ENCODE assay signal across 12 cellular contexts in genomic region chr19:7224205-7224833, GRCh38.
DNase-seq lines count a peak whose midpoint lies in the region; ATAC-seq and TF ChIP-seq lines count a peak whose summit lies in the region.
"Had no signal": no experiment of that assay in that cellular context is flagged by ENCODE, and none has a peak within 500 bp of the region (broad histone marks: within the 10 kb centered on the region; RNA-seq: fewer than 3 reads in every experiment).

No MANE protein-coding gene starts in this region.

- H3K9ac ChIP-seq in H9 (ENCODE audit: extremely low read depth, insufficient read length, low read length), result no peak overlapping the region
- no peak overlapping the region for H3K9ac ChIP-seq in liver (ENCODE audit: low read depth in 1 of 2, low read length in 2 of 2)

- H4K8ac ChIP-seq in H9 (replicated peaks; ENCODE audit: insufficient read length, low read depth, low read length), result no peak overlapping the region

- H3K79me2 ChIP-seq in H9 (ENCODE audit: insufficient read depth, low read length), result no peaks in the 10 kb centered on the region; the same call in 1 of the 2 replicates

- no peak overlapping the region for H3K56ac ChIP-seq in H9 (ENCODE audit: insufficient read length, low read depth, low read length)

- peaks cover 3% of the 10 kb centered on the region for H3K79me1 ChIP-seq in H9 (ENCODE audit: insufficient read depth, low read depth, low read length, poor library complexity, severe bottlenecking)

- no peak overlapping the region for H3K4me2 ChIP-seq in H9 (ENCODE audit: insufficient read depth, insufficient read length, low read length)

- no peak overlapping the region for H3K27ac ChIP-seq in H9 (ENCODE audit: insufficient read length, low read depth, low read length)
- H3K27ac ChIP-seq in liver (ENCODE audit: low read depth in 1 of 2, low read length in 2 of 2), result peak overlapping the region; percentile 39 to 63
- H3K27ac ChIP-seq: cardiac muscle cell had no signal

- H4K5ac ChIP-seq in H9 (ENCODE audit: insufficient read length, low read depth, low read length), result no peak overlapping the region

- no peaks in the 10 kb centered on the region for H3K9me3 Mint-ChIP-seq in H9
- peaks cover 4 to 5% of the 10 kb centered on the region in 2 donors for H3K9me3 Mint-ChIP-seq in stimulated activated naive B cell treated with anti-CD40 and anti-IgM and Interleukin-4, amounts not matched to agents 10 μg/mL and 1 μg/mL and 100 μg/mL, for 72 hours

- H3K4ac ChIP-seq in H9 (ENCODE audit: low read depth, low read length), result no peak overlapping the region

- H3K36me3 ChIP-seq in liver (ENCODE audit: control insufficient read depth in 4 of 4, insufficient read depth in 3 of 4, low read depth in 1 of 4, low read length in 3 of 4), result no peaks in the 10 kb centered on the region
- H3K36me3 ChIP-seq: cardiac muscle cell had no signal

- no peak for TF ChIP-seq CTCF in H9 (conservative IDR thresholded peaks at IDR 0.05)
- no peak for TF ChIP-seq CTCF in choroid plexus epithelial cell (conservative IDR thresholded peaks at IDR 0.05; ENCODE audit: low read depth, low read length)
- no peak for TF ChIP-seq CTCF in liver (IDR thresholded peaks at IDR 0.05; ENCODE audit: low read depth, low read length, missing input control)

- peak in 1 of 2 donors; percentile 46 for TF ChIP-seq RAD21 in liver (IDR thresholded peaks at IDR 0.05)

- H3K27me3 ChIP-seq in H9 (ENCODE audit: insufficient read depth, low read length) (no peaks in the 10 kb centered on the region), liver (ENCODE audit: control insufficient read depth in 4 of 4, insufficient read depth in 4 of 4, low read length in 3 of 4) (no peaks in the 10 kb centered on the region)
- H3K27me3 ChIP-seq: cardiac muscle cell had no signal

- no peak overlapping the region for H2AK5ac ChIP-seq in H9 (ENCODE audit: insufficient read length, low read length)

- H3T11ph ChIP-seq in H9 (ENCODE audit: low read length), result no peak overlapping the region

- H3K4me1 ChIP-seq in H9 (ENCODE audit: insufficient read depth, low read length) (no peaks in the 10 kb centered on the region), liver (ENCODE audit: control insufficient read depth in 4 of 4, insufficient read depth in 4 of 4, low read length in 3 of 4) (peaks cover 3 to 23% (median 16%) of the 10 kb centered on the region in 4 donors)

- H3K4me1 Mint-ChIP-seq in H9, result peaks cover 15 to 23% of the 10 kb centered on the region in 2 experiments
- H3K4me1 Mint-ChIP-seq in stimulated activated naive B cell treated with anti-CD40 and anti-IgM and Interleukin-4, amounts not matched to agents 10 μg/mL and 1 μg/mL and 100 μg/mL, for 72 hours, result peaks cover 0 to 9% of the 10 kb centered on the region in 2 donors

- no peak overlapping the region for H2AFZ ChIP-seq in H9 (ENCODE audit: low read length)

- no peaks in the 10 kb centered on the region; a peak in 2 of 7 replicates for H3K36me3 Mint-ChIP-seq in H9 (ENCODE audit: insufficient read depth in 1 of 3, low read depth in 3 of 3)
- H3K36me3 Mint-ChIP-seq in stimulated activated naive B cell treated with anti-CD40 and anti-IgM and Interleukin-4, amounts not matched to agents 10 μg/mL and 1 μg/mL and 100 μg/mL, for 72 hours, result no peaks in the 10 kb centered on the region

- no peak overlapping the region for H2BK20ac ChIP-seq in H9 (ENCODE audit: low read depth, low read length, poor library complexity, severe bottlenecking)

- no peak overlapping the region for H2BK5ac ChIP-seq in H9 (ENCODE audit: insufficient read length, low read length)

- H2BK15ac ChIP-seq in H9 (ENCODE audit: low read depth, low read length), result no peak overlapping the region

- no peak overlapping the region for H3K4me3 Mint-ChIP-seq in H9
- no peak overlapping the region for H3K4me3 Mint-ChIP-seq in stimulated activated naive B cell treated with anti-CD40 and anti-IgM and Interleukin-4, amounts not matched to agents 10 μg/mL and 1 μg/mL and 100 μg/mL, for 72 hours

- no peak overlapping the region for H3K18ac ChIP-seq in H9 (ENCODE audit: insufficient read length, low read depth, low read length)

- no peak overlapping the region for H4K91ac ChIP-seq in H9 (ENCODE audit: insufficient read length, low read depth, low read length)

- H2BK12ac ChIP-seq in H9 (ENCODE audit: insufficient read length, low read depth, low read length), result no peak overlapping the region

- H3K23ac ChIP-seq in H9 (ENCODE audit: insufficient read length, low read depth, low read length), result no peak overlapping the region

- 0 out of 2 replicates have a peak overlapping the region, but pooled peaks have one; percentile 1 for H3K14ac ChIP-seq in H9 (ENCODE audit: insufficient read depth, low read length)

- H3K4me3 ChIP-seq in choroid plexus epithelial cell (ENCODE audit: low read depth, low read length) (no peak overlapping the region), liver (ENCODE audit: low read depth in 1 of 3, low read length in 3 of 3) (no peak overlapping the region)
- H3K4me3 ChIP-seq: cardiac muscle cell had no signal

- H3K23me2 ChIP-seq in H9 (ENCODE audit: insufficient read length, low read depth, low read length, poor library complexity, severe bottlenecking), result no peaks in the 10 kb centered on the region

- peak overlapping the region in 2 of 3 experiments; percentile 85 to 93; a peak in 2 of 7 replicates for H3K27ac Mint-ChIP-seq in H9
- H3K27ac Mint-ChIP-seq in stimulated activated naive B cell treated with anti-CD40 and anti-IgM and Interleukin-4, amounts not matched to agents 10 μg/mL and 1 μg/mL and 100 μg/mL, for 72 hours, result peak overlapping the region; percentile 43

- no peaks in the 10 kb centered on the region for H4K20me1 ChIP-seq in H9 (ENCODE audit: control insufficient read depth, insufficient read depth, insufficient read length)

- WGBS in H9 (ENCODE audit: extremely low coverage, insufficient read length, low lambda C conversion rate), result no CpG with 5 or more reads among the region's 20 CpGs
- WGBS in liver, result 34% methylated on average over 20 of the region's 20 CpGs

- H3K27me3 Mint-ChIP-seq in H9 (ENCODE audit: low read depth), result no peaks in the 10 kb centered on the region
- no peaks in the 10 kb centered on the region for H3K27me3 Mint-ChIP-seq in stimulated activated naive B cell treated with anti-CD40 and anti-IgM and Interleukin-4, amounts not matched to agents 10 μg/mL and 1 μg/mL and 100 μg/mL, for 72 hours

- no peak overlapping the region for H2BK120ac ChIP-seq in H9 (ENCODE audit: low read depth, low read length, poor library complexity, severe bottlenecking)

- DNase-seq in H9, result no peak
- peak; percentile 39 for DNase-seq in choroid plexus epithelial cell (ENCODE audit: low read depth)
- DNase-seq in stimulated activated naive B cell treated with anti-CD40 and anti-IgM and Interleukin-4, amounts not matched to agents 10 μg/mL and 1 μg/mL and 100 μg/mL, for 72 hours, result no peak
- no peak for DNase-seq in LoVo (ENCODE audit: low spot score)
- no peak for DNase-seq in SK-N-DZ (ENCODE audit: low spot score)
- DNase-seq in NCI-H82 treated with DMSO at 0.1 percent for 48 hours (lab: John Stamatoyannopoulos, UW; ENCODE audit: unreplicated experiment), result no peak
- DNase-seq: activated CD4-positive, alpha-beta T cell treated with anti-CD3 and anti-CD28 coated beads, Interleukin-2, amount 50 U/mL, for 1 hour; RPMI8226; stimulated activated CD4-positive, alpha-beta T cell treated with anti-CD3 and anti-CD28 coated beads, Interleukin-4, amount 100 ng/mL, for 1 hour had no signal

- ATAC-seq in stimulated activated naive B cell treated with anti-CD40 and anti-IgM and Interleukin-4, amounts not matched to agents 10 μg/mL and 1 μg/mL and 100 μg/mL, for 72 hours (replicated peaks), result no peak
- no peak for ATAC-seq in GM18517 (IDR thresholded peaks at IDR 0.05; ENCODE audit: unreplicated experiment)

- H3K9me3 ChIP-seq in H9 (ENCODE audit: control insufficient read depth, low read depth, low read length) (no peaks in the 10 kb centered on the region), liver (ENCODE audit: control insufficient read depth in 4 of 4, low read length in 3 of 4) (no peaks in the 10 kb centered on the region)

TF ChIP-seq in liver, 16 proteins besides CTCF, POLR2A, EP300 and RAD21 (continues in another document):
- peak; percentile 43 for TF ChIP-seq ZBTB33 (IDR thresholded peaks at IDR 0.05)
- TF ChIP-seq HNF4A (conservative IDR thresholded peaks at IDR 0.05), result peak; percentile 23 to 57
- TF ChIP-seq FOXA2 (IDR thresholded peaks at IDR 0.05), result peak; percentile 90
- TF ChIP-seq ATF3 (IDR thresholded peaks at IDR 0.05), result no peak
- peak; percentile 86 for TF ChIP-seq MAX (IDR thresholded peaks at IDR 0.05)
- TF ChIP-seq RXRA (IDR thresholded peaks at IDR 0.05), result peak; percentile 19 to 59
- TF ChIP-seq GABPA (IDR thresholded peaks at IDR 0.05 in 1 of 2, conservative IDR thresholded peaks at IDR 0.05 in 1 of 2), result no peak
- TF ChIP-seq SP1 (IDR thresholded peaks at IDR 0.05), result peak; percentile 22
- no peak for TF ChIP-seq HNF4G (IDR thresholded peaks at IDR 0.05)
- no peak for TF ChIP-seq EGR1 (IDR thresholded peaks at IDR 0.05; ENCODE audit: low read depth in 2 of 2)
- peak; percentile 67 for TF ChIP-seq YY1 (IDR thresholded peaks at IDR 0.05)
- TF ChIP-seq FOXA1 (IDR thresholded peaks at IDR 0.05), result peak; percentile 93
- peak in 1 of 2 donors; percentile 15 for TF ChIP-seq JUND (IDR thresholded peaks at IDR 0.05)
